Comparison of ENCODE assay signal across 24 cellular contexts in the genomic region with DNA sequence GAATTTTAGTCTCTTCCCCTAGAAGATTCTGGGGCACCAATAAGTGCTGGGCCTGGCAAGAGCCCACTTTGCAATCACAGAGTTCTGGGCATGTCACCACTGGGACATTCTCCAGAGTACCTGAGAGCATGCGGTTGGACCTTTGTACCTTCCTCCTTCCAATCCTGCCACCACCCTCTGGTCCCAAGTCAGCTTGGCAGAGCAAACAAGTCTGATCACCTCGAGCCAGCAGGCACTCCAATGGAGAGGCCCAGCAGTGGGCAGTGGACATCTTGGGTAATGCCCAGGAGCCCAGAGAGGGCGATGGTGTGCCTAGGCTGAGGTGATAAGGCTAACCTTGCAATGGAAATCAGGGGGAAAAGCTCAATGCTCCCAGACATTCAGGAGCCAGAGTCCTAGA. TPM values are rescaled to one million over a fixed set of nuclear protein-coding genes. Genes with fewer than 3 reads are reported as not detected.
A peak's percentile ranks its signal among the peaks of the same experiment; 100 is the strongest.
DNase-seq lines count a peak whose midpoint lies in the region; ATAC-seq, FAIRE-seq and TF ChIP-seq lines count a peak whose summit lies in the region.
"Had no signal": no experiment of that assay in that cellular context is flagged by ENCODE, and none has a peak within 500 bp of the region (broad histone marks: within the 10 kb centered on the region; RNA-seq: fewer than 3 reads in every experiment).

No MANE protein-coding gene starts in this region.

- FAIRE-seq in A549 (lab: Jason Lieb, UNC) = no peak
- FAIRE-seq: astrocyte, GM19239, kidney had no signal

- H3K36me3 ChIP-seq in naive thymus-derived CD4-positive, alpha-beta T cell (ENCODE audit: control insufficient read depth in 2 of 3, insufficient read depth in 3 of 3, low read length in 3 of 3) = no peaks in the 10 kb centered on the region
- H3K36me3 ChIP-seq: gastrocnemius medialis had no signal

- H3K4me3 Mint-ChIP-seq in neural crest cell = peak overlapping the region; percentile 54
- H3K4me3 Mint-ChIP-seq in naive thymus-derived CD4-positive, alpha-beta T cell = no peak overlapping the region
- H3K4me3 Mint-ChIP-seq: activated CD4-positive, alpha-beta T cell treated with anti-CD3 and anti-CD28 coated beads for 36 hours; activated naive CD8-positive, alpha-beta T cell treated with anti-CD3 and anti-CD28 coated beads for 36 hours; mesothelial cell of epicardium; stimulated activated naive CD8-positive, alpha-beta T cell treated with anti-CD3 and anti-CD28 coated beads, Interleukin-15, amount 100 ng/mL, for 72 hours; T-helper 1 cell treated with Interleukin-12 subunit alpha and Interleukin-12 subunit beta and Interleukin-4 antibody, amounts not matched to agents 30 μg/mL and 1 μg/mL, for 36 hours had no signal

- TF ChIP-seq RAD21 in A549 (conservative IDR thresholded peaks at IDR 0.05 in 1 of 2, IDR thresholded peaks at IDR 0.05 in 1 of 2) = no peak

- H3K27ac ChIP-seq in A549 = peak overlapping the region; percentile 6 to 20; a peak in 2 of 6 replicates
- no peak overlapping the region for H3K27ac ChIP-seq in naive thymus-derived CD4-positive, alpha-beta T cell (ENCODE audit: low read depth, low read length)
- H3K27ac ChIP-seq: gastrocnemius medialis, GM23248 had no signal

- no peak overlapping the region for H3K4me3 ChIP-seq in A549
- H3K4me3 ChIP-seq in naive thymus-derived CD4-positive, alpha-beta T cell (ENCODE audit: low read length) = no peak overlapping the region
- H3K4me3 ChIP-seq: gastrocnemius medialis, GM23248 had no signal

- TF ChIP-seq POLR2A in A549 (IDR thresholded peaks at IDR 0.05; ENCODE audit: low read length) = no peak

- H3K27me3 Mint-ChIP-seq in neural crest cell (ENCODE audit: low read depth) = no peaks in the 10 kb centered on the region
- peaks cover 0 to 4% (median 0%) of the 10 kb centered on the region in 5 donors for H3K27me3 Mint-ChIP-seq in naive thymus-derived CD4-positive, alpha-beta T cell
- H3K27me3 Mint-ChIP-seq: activated naive CD8-positive, alpha-beta T cell treated with anti-CD3 and anti-CD28 coated beads for 36 hours; stimulated activated naive CD8-positive, alpha-beta T cell treated with anti-CD3 and anti-CD28 coated beads, Interleukin-15, amount 100 ng/mL, for 72 hours had no signal

- CTCF ChIA-PET in A549 (lab: Yijun Ruan, JAX) = interaction anchor here (2.3 kb wide), 1 partner anchor 125 kb away, joined by 6 read pairs; no protein-coding TSS in a partner anchor
- CTCF ChIA-PET in naive thymus-derived CD4-positive, alpha-beta T cell (lab: Charles Lee) = no interaction called here

- no peak for TF ChIP-seq EP300 in A549 (IDR thresholded peaks at IDR 0.05)

- H3K9me3 Mint-ChIP-seq in neural crest cell = no peaks in the 10 kb centered on the region
- H3K9me3 Mint-ChIP-seq in naive thymus-derived CD4-positive, alpha-beta T cell = no peaks in the 10 kb centered on the region
- H3K9me3 Mint-ChIP-seq: activated naive CD8-positive, alpha-beta T cell treated with anti-CD3 and anti-CD28 coated beads for 36 hours; mesothelial cell of epicardium; stimulated activated naive CD8-positive, alpha-beta T cell treated with anti-CD3 and anti-CD28 coated beads, Interleukin-15, amount 100 ng/mL, for 72 hours; T-helper 1 cell treated with Interleukin-12 subunit alpha and Interleukin-12 subunit beta and Interleukin-4 antibody, amounts not matched to agents 30 μg/mL and 1 μg/mL, for 36 hours had no signal

- H3K4me1 Mint-ChIP-seq in neural crest cell = peaks cover 63% of the 10 kb centered on the region
- peaks cover 0 to 5% (median 0%) of the 10 kb centered on the region in 7 donors for H3K4me1 Mint-ChIP-seq in naive thymus-derived CD4-positive, alpha-beta T cell
- H3K4me1 Mint-ChIP-seq: activated CD4-positive, alpha-beta T cell treated with anti-CD3 and anti-CD28 coated beads for 36 hours; mesothelial cell of epicardium had no signal

- ATAC-seq in A549 (no peak), left lobe of liver (peak; percentile 87)
- ATAC-seq in naive thymus-derived CD4-positive, alpha-beta T cell = no peak
- ATAC-seq: activated CD4-positive, alpha-beta T cell treated with anti-CD3 and anti-CD28 coated beads for 36 hours; esophagus mucosa; gastrocnemius medialis; stimulated activated naive CD8-positive, alpha-beta T cell treated with anti-CD3 and anti-CD28 coated beads, Interleukin-15, amount 100 ng/mL, for 72 hours had no signal

- intact Hi-C loops in naive thymus-derived CD4-positive, alpha-beta T cell (cut with micrococcal nuclease) = no loop called here

- H3K4me2 ChIP-seq in A549 = peak overlapping the region; percentile 26; the same call in 1 of the 3 replicates

- H3K27me3 ChIP-seq in naive thymus-derived CD4-positive, alpha-beta T cell (ENCODE audit: control insufficient read depth in 2 of 2, insufficient read depth in 2 of 2, low read length in 2 of 2) = no peaks in the 10 kb centered on the region
- H3K27me3 ChIP-seq: gastrocnemius medialis had no signal

- peak overlapping the region; percentile 79 for H3K27ac Mint-ChIP-seq in neural crest cell (ENCODE audit: unreplicated experiment)
- H3K27ac Mint-ChIP-seq in naive thymus-derived CD4-positive, alpha-beta T cell = no peak overlapping the region
- H3K27ac Mint-ChIP-seq: activated CD4-positive, alpha-beta T cell treated with anti-CD3 and anti-CD28 coated beads for 36 hours; activated naive CD8-positive, alpha-beta T cell treated with anti-CD3 and anti-CD28 coated beads for 36 hours; mesothelial cell of epicardium; stimulated activated naive CD8-positive, alpha-beta T cell treated with anti-CD3 and anti-CD28 coated beads, Interleukin-15, amount 100 ng/mL, for 72 hours; T-helper 1 cell treated with Interleukin-12 subunit alpha and Interleukin-12 subunit beta and Interleukin-4 antibody, amounts not matched to agents 30 μg/mL and 1 μg/mL, for 36 hours had no signal

- POLR2A ChIA-PET in A549 (lab: Yijun Ruan, JAX) = no interaction called here
- POLR2A ChIA-PET in naive thymus-derived CD4-positive, alpha-beta T cell (lab: Charles Lee) = no interaction called here

- H3K36me3 Mint-ChIP-seq in neural crest cell (ENCODE audit: low read depth) = peaks cover 2% of the 10 kb centered on the region
- no peaks in the 10 kb centered on the region for H3K36me3 Mint-ChIP-seq in naive thymus-derived CD4-positive, alpha-beta T cell
- H3K36me3 Mint-ChIP-seq: activated naive CD8-positive, alpha-beta T cell treated with anti-CD3 and anti-CD28 coated beads for 36 hours; mesothelial cell of epicardium had no signal

- H3K4me1 ChIP-seq in A549 = peaks cover 37% of the 10 kb centered on the region
- H3K4me1 ChIP-seq in naive thymus-derived CD4-positive, alpha-beta T cell (ENCODE audit: control insufficient read depth in 2 of 2, insufficient read depth in 2 of 2, low read length in 2 of 2) = no peaks in the 10 kb centered on the region

- DNase-seq in A549 (ENCODE audit: low read depth in 1 of 2, low spot score in 1 of 2) = no peak
- DNase-seq in NCI-H526 treated with DMSO at 0.1 percent for 48 hours (lab: John Stamatoyannopoulos, UW) = peak; percentile 62
- DNase-seq in left lobe of liver (ENCODE audit: low spot score) = peak; percentile 87
- DNase-seq in neural crest cell (ENCODE audit: low read depth, low spot score) = no peak
- no peak for DNase-seq in C1 segment of cervical spinal cord (lab: John Stamatoyannopoulos, UW)
- DNase-seq in NCI-H2081 treated with DMSO at 0.1 percent for 48 hours (lab: John Stamatoyannopoulos, UW) = no peak
- no peak for DNase-seq in foreskin melanocyte
- DNase-seq in naive thymus-derived CD4-positive, alpha-beta T cell = no peak
- DNase-seq: activated CD4-positive, alpha-beta T cell treated with anti-CD3 and anti-CD28 coated beads for 36 hours; activated naive CD8-positive, alpha-beta T cell treated with anti-CD3 and anti-CD28 coated beads for 36 hours; effector CD8-positive, alpha-beta T cell; gastrocnemius medialis; GM23248; Karpas-422; kidney; NK-92 treated with Interleukin-12 subunit alpha and Interleukin-12 subunit beta, amount 100 ng/mL, for 24 hours; stimulated activated CD4-positive, alpha-beta T cell treated with anti-CD3 and anti-CD28 coated beads, Interleukin-4, amount 100 ng/mL, for 4 hours; stimulated activated naive CD8-positive, alpha-beta T cell treated with anti-CD3 and anti-CD28 coated beads, Interleukin-15, amount 100 ng/mL, for 72 hours; trophoblast cell had no signal

- WGBS in A549 (ENCODE audit: missing lambda C conversion rate) = 56% methylated on average over 3 of the region's 3 CpGs

- TF ChIP-seq CTCF in A549 (IDR thresholded peaks at IDR 0.05) = no peak
- no peak for TF ChIP-seq CTCF in neural crest cell (conservative IDR thresholded peaks at IDR 0.05)

- no peaks in the 10 kb centered on the region for H3K9me3 ChIP-seq in A549
- H3K9me3 ChIP-seq in naive thymus-derived CD4-positive, alpha-beta T cell (ENCODE audit: control insufficient read depth in 2 of 3, low read length in 3 of 3) = no peaks in the 10 kb centered on the region
- H3K9me3 ChIP-seq: gastrocnemius medialis had no signal

TF ChIP-seq in A549, 52 proteins besides CTCF, POLR2A, EP300 and RAD21 (continues in another document):
- TF ChIP-seq MYC (IDR thresholded peaks at IDR 0.05; ENCODE audit: borderline replicate concordance, low read length) (no peak), FOSB (CRISPR knock-in tag; IDR thresholded peaks at IDR 0.05) (no peak)

RNA-seq across cellular contexts. Expression of gene SH3PXD2A, which starts 43.4 kb away (rescaled TPM):
- polyA plus RNA-seq in A549 (2011; rRNA removed) (3.9 and 6.2 TPM in 2 replicates), A549 (2017; fragmentation: RNase III; extraction: RNeasy Plus Mini Kit Qiagen cat#74134 plus additional on column Dnase treatment) (1.4 to 2.4 TPM (median 1.7 TPM) in 3 replicates)
- 0.82 and 1.1 TPM in 2 replicates for polyA plus RNA-seq in A549 (2012; cell fraction: cytosol; rRNA removed)
- 2.2 and 2.7 TPM in 2 replicates for polyA plus RNA-seq in A549 (2012; cell fraction: nucleus; rRNA removed)
- 7.4 and 7.6 TPM in 2 replicates for polyA minus RNA-seq in A549 (2011; rRNA and poly(A)+ RNA removed)
- total RNA-seq in left lobe of liver (43.5 TPM), neural crest cell (22.8 and 23.2 TPM in 2 replicates)
- total RNA-seq in naive thymus-derived CD4-positive, alpha-beta T cell = 10 to 100 TPM in 3 of 5 experiments, 1 to 10 TPM in 2; 7.1 to 20.5 (median 15.7) TPM
- polyA plus RNA-seq in naive thymus-derived CD4-positive, alpha-beta T cell = 1 to 10 TPM in 1 of 2 donors, under 1 TPM in 1; 0.54 to 1.0 TPM

Comparison
In these comparisons a context has a peak if more than half of its experiments do, and no peak if none do; other contexts are left out.
1. DNase-seq: peak in NCI-H526 treated with DMSO at 0.1 percent for 48 hours (single experiment) and left lobe of liver (single experiment); none in A549 (0 of 2), neural crest cell (single experiment), C1 segment of cervical spinal cord (0 of 14), NCI-H2081 treated with DMSO at 0.1 percent for 48 hours (single experiment), foreskin melanocyte (single experiment) and naive thymus-derived CD4-positive, alpha-beta T cell (0 of 9).